Comparison of ENCODE assay signal across 9 cellular contexts in the genomic region with DNA sequence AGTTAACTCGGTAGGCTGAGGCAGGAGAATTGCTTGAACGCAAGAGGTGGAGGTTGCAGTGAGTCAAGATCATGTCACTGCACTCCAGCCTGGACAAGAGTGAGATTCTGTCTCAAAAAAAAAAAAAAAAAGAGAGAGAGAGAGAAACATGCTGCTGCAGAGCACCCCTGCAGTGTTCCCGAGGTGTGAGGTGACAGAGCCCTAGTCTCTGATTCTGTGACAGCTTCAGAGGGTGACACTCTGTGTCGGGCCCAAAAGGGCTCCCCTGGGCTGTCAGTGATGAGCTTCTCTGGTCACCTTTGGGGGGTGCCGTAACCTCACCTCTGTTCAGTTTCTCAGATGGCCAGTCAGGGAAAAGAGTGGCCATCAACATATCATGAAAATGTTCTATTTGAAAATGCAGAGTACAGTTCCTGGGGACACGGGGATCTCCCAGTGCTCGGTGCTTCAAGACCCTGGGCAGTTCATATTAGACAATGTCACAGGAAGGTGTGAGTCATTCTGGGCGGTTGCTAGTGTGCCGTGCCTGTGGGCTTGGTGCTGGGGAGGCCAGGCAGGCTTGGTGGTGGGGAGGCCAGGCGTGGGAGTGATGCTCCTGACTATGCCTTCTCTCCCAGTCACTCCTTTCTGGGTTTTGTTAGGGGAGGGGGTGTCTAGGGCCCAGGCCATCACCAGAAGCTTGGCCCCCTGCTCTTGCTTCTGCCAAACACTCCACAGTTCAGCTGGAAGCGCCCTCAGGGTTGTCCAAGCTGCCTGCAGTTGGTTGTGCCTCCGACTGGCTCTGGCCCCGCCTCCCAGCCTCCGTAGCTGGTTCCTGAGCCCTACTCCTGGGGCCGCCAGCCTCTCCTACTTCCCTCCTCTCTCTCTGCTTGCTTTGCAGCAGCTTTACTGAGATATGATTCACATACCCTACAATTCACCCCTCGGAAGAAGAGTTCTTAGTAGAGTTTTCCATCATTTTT. TPM values are rescaled to one million over a fixed set of nuclear protein-coding genes. Genes with fewer than 3 reads are reported as not detected.
DNase-seq lines count a peak whose midpoint lies in the region; ATAC-seq and TF ChIP-seq lines count a peak whose summit lies in the region.
"Had no signal": no experiment of that assay in that cellular context is flagged by ENCODE, and none has a peak within 500 bp of the region (broad histone marks: within the 10 kb centered on the region; RNA-seq: fewer than 3 reads in every experiment).

No MANE protein-coding gene starts in this region.

- H3K36me3 ChIP-seq in PC-9 (ENCODE audit: low read depth): no peaks in the 10 kb centered on the region

- intact Hi-C loops in PC-9 (cut with micrococcal nuclease; ENCODE audit: unreplicated experiment): no loop called here

- H3K4me1 Mint-ChIP-seq in activated T-helper 17 cell treated with anti-CD3 and anti-CD28 coated beads, Interleukin-2, amount 50 U/mL, for 72 hours: peaks cover 30% of the 10 kb centered on the region
- peaks cover 42 to 45% of the 10 kb centered on the region in 2 donors for H3K4me1 Mint-ChIP-seq in immature natural killer cell

- H3K4me1 ChIP-seq in PC-9 (replicated peaks; ENCODE audit: insufficient read depth): peaks cover 13% of the 10 kb centered on the region

- POLR2A ChIA-PET in PC-9 (lab: Charles Lee; ENCODE audit: unreplicated experiment): no interaction called here

- 0 out of 2 replicates have a peak overlapping the region, but pooled peaks have one; percentile 24 for H3K27ac ChIP-seq in PC-9

- no peaks in the 10 kb centered on the region for H3K27me3 ChIP-seq in PC-9 (ENCODE audit: insufficient read depth, low read depth)

- no peaks in the 10 kb centered on the region for H3F3A ChIP-seq in PC-9 (ENCODE audit: insufficient read depth, low read depth)

- no peaks in the 10 kb centered on the region for H3K9me2 ChIP-seq in PC-9 (ENCODE audit: insufficient read depth)

- H3K4me3 Mint-ChIP-seq in activated T-helper 17 cell treated with anti-CD3 and anti-CD28 coated beads, Interleukin-2, amount 50 U/mL, for 72 hours: peak overlapping the region; percentile 79
- peak overlapping the region; percentile 26 to 74 (median 71) for H3K4me3 Mint-ChIP-seq in immature natural killer cell
- H3K4me3 Mint-ChIP-seq: IgD-negative memory B cell had no signal

- peak overlapping the region; percentile 95 for H3K27ac Mint-ChIP-seq in activated T-helper 17 cell treated with anti-CD3 and anti-CD28 coated beads, Interleukin-2, amount 50 U/mL, for 72 hours
- peak overlapping the region; percentile 69 to 92 (median 90) for H3K27ac Mint-ChIP-seq in immature natural killer cell
- H3K27ac Mint-ChIP-seq: IgD-negative memory B cell had no signal

- no TSS peak for BruUV-seq in PC-9 (replicated peaks; lab: Mats Ljungman, UMichigan)

- no peak overlapping the region for H2AFZ ChIP-seq in PC-9

- peak overlapping the region; percentile 67 for H3K4me2 ChIP-seq in PC-9

- H3K36me3 Mint-ChIP-seq in activated T-helper 17 cell treated with anti-CD3 and anti-CD28 coated beads, Interleukin-2, amount 50 U/mL, for 72 hours (ENCODE audit: low read depth): no peaks in the 10 kb centered on the region
- H3K36me3 Mint-ChIP-seq in immature natural killer cell: no peaks in the 10 kb centered on the region

- DNase-seq in PC-9: peak; percentile 30 to 38
- peak; percentile 49 to 69 (median 59) for DNase-seq in immature natural killer cell
- DNase-seq in stimulated activated CD8-positive, alpha-beta memory T cell treated with anti-CD3 and anti-CD28 coated beads, Interleukin-15, amount 100 ng/mL, for 48 hours (ENCODE audit: low read depth in 2 of 2): peak; percentile 66 to 69
- DNase-seq in HuH-7.5 (ENCODE audit: low spot score): no peak
- no peak for DNase-seq in LoVo (ENCODE audit: low spot score)

- TF ChIP-seq CTCF in PC-9 (conservative IDR thresholded peaks at IDR 0.05): no peak

- H3K4me3 ChIP-seq in PC-9: no peak overlapping the region; the same call in 1 of the 2 replicates

- CTCF ChIA-PET in PC-9 (lab: Charles Lee): interaction anchor here (0.5 to 1.0 kb wide), 2 partner anchors 50 to 225 kb away, joined by 3 read pairs; no protein-coding TSS in a partner anchor

- H3K9me3 Mint-ChIP-seq in activated T-helper 17 cell treated with anti-CD3 and anti-CD28 coated beads, Interleukin-2, amount 50 U/mL, for 72 hours: no peaks in the 10 kb centered on the region
- H3K9me3 Mint-ChIP-seq in immature natural killer cell: no peaks in the 10 kb centered on the region

- no peaks in the 10 kb centered on the region for H3K27me3 Mint-ChIP-seq in activated T-helper 17 cell treated with anti-CD3 and anti-CD28 coated beads, Interleukin-2, amount 50 U/mL, for 72 hours
- no peaks in the 10 kb centered on the region for H3K27me3 Mint-ChIP-seq in immature natural killer cell (ENCODE audit: low read depth in 3 of 3)

- ATAC-seq in GM18909 (IDR thresholded peaks at IDR 0.05; ENCODE audit: poor library complexity, unreplicated experiment) (peak; percentile 58), HG02610 (IDR thresholded peaks at IDR 0.05; ENCODE audit: unreplicated experiment) (no peak)
- ATAC-seq in activated T-helper 17 cell treated with anti-CD3 and anti-CD28 coated beads, Interleukin-2, amount 50 U/mL, for 72 hours (replicated peaks): peak; percentile 91

- H4K20me1 ChIP-seq in PC-9 (ENCODE audit: insufficient read depth): no peaks in the 10 kb centered on the region

- H3K9me3 ChIP-seq in PC-9 (ENCODE audit: insufficient read depth, low read depth): no peaks in the 10 kb centered on the region

- no peaks in the 10 kb centered on the region for H3K79me2 ChIP-seq in PC-9 (ENCODE audit: low read depth)

RNA-seq across cellular contexts. Expression of a gene that starts 52.5 kb away (rescaled TPM):
- not detected in 2 replicates for total RNA-seq in PC-9 (2021)
- total RNA-seq in activated T-helper 17 cell treated with anti-CD3 and anti-CD28 coated beads, Interleukin-2, amount 50 U/mL, for 72 hours: under 1 TPM in 1 of 2 donors, not detected in 1; 0.13 TPM
- 1 to 10 TPM in 1 of 3 donors, under 1 TPM in 1, not detected in 1; 0.46 to 3.6 TPM for polyA plus RNA-seq in immature natural killer cell

Comparison
In these comparisons a context has a peak if more than half of its experiments do, and no peak if none do; other contexts are left out.
1. DNase-seq: peak in PC-9 (2 of 2), immature natural killer cell (3 of 3) and stimulated activated CD8-positive, alpha-beta memory T cell treated with anti-CD3 and anti-CD28 coated beads, Interleukin-15, amount 100 ng/mL, for 48 hours (2 of 2); none in HuH-7.5 (single experiment) and LoVo (single experiment).